ENCODE assay signal across 18 cellular contexts in the genomic region with DNA sequence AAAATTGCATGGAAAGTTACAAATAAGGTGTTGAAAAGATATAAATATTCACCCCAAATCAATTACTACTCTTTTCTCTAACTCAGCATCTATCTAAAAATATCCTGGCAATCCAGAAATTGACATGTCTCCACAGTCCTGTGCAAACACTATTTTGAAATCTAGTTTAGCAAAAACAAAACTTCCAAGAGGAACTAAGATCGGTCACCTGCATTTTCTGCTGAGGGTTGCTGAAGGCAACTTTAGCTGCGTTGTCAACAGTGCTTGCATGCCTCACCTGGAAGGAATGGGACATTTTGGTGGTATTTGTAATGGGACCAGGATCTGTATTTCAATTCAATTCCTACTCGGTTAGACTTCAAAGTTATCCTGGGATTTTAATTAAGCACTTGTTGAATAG.
DNase-seq lines count a peak whose midpoint lies in the region; ATAC-seq lines count a peak whose summit lies in the region.
"Had no signal": no experiment of that assay in that cellular context is flagged by ENCODE, and none has a peak within 500 bp of the region (broad histone marks: within the 10 kb centered on the region; RNA-seq: fewer than 3 reads in every experiment).

No MANE protein-coding gene starts in this region.

- DNase-seq in stimulated activated naive CD8-positive, alpha-beta T cell treated with anti-CD3 and anti-CD28 coated beads, Interleukin-15, Interleukin-2, amounts not matched to agents 100 U/mL and 50 U/mL, for 24 hours = no peak
- DNase-seq in left ventricle myocardium superior (no peak), NCI-H1092 (lab: John Stamatoyannopoulos, UW) (no peak), NCI-H524 treated with DMSO at 0.1 percent for 48 hours (lab: John Stamatoyannopoulos, UW) (no peak)
- DNase-seq: activated CD4-positive, alpha-beta memory T cell treated with anti-CD3 and anti-CD28 coated beads for 36 hours; activated T-cell treated with anti-CD3 and anti-CD28 coated beads, Interleukin-2, amount 50 U/mL, for 72 hours; effector memory CD4-positive, alpha-beta T cell; hypothalamus; kidney glomerular epithelial cell; mesendoderm; NCI-H1105; NK-92 treated with Interleukin-12 subunit alpha and Interleukin-12 subunit beta, amount 100 ng/mL, for 24 hours; spleen; T-cell had no signal

- peak; percentile 55 for ATAC-seq in GM19023 (IDR thresholded peaks at IDR 0.05; ENCODE audit: unreplicated experiment)
- peak; percentile 86 for ATAC-seq in GM21723 (IDR thresholded peaks at IDR 0.05; ENCODE audit: unreplicated experiment)
- ATAC-seq in HG03378 (IDR thresholded peaks at IDR 0.05; ENCODE audit: unreplicated experiment) = peak; percentile 78
- ATAC-seq in stimulated activated naive CD8-positive, alpha-beta T cell treated with anti-CD3 and anti-CD28 coated beads, Interleukin-15, Interleukin-2, amounts not matched to agents 100 U/mL and 50 U/mL, for 24 hours = no peak
- no peak for ATAC-seq in left ventricle myocardium superior
- ATAC-seq: activated T-cell treated with anti-CD3 and anti-CD28 coated beads, Interleukin-2, amount 50 U/mL, for 72 hours; stimulated activated memory B cell treated with anti-CD40 and anti-IgM and Interleukin-4, amounts not matched to agents 10 μg/mL and 1 μg/mL and 100 μg/mL, for 72 hours; T-cell had no signal

- intact Hi-C loops in left ventricle myocardium superior (cut with micrococcal nuclease) = no loop called here

Comparison
In these comparisons a context has a peak if more than half of its experiments do, and no peak if none do; other contexts are left out.
1. ATAC-seq: peak in GM19023 (single experiment), GM21723 (single experiment) and HG03378 (single experiment); none in stimulated activated naive CD8-positive, alpha-beta T cell treated with anti-CD3 and anti-CD28 coated beads, Interleukin-15, Interleukin-2, amounts not matched to agents 100 U/mL and 50 U/mL, for 24 hours (single experiment) and left ventricle myocardium superior (single experiment).